In the genomic region with DNA sequence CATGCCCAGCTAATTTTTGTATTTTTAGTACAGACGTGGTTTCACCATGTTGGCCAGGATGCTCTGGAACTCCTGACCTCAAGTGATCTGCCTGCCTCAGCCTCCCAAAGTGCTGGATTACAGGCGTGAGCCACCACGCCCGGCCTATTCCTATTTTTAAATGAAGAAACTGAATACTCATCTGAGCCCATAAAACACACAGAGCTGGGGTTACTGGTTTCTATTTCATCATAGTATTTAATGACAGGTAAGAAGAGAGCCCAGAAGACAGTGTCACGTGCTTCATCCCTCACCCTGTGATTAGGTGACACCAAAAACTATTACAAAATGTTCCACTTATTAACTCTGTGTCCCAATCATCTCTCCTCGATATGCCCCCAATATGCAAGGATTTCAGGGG, we compare ENCODE assay signal across 8 cellular contexts.
"Had no signal": no experiment of that assay in that cellular context is flagged by ENCODE, and none has a peak within 500 bp of the region (broad histone marks: within the 10 kb centered on the region; RNA-seq: fewer than 3 reads in every experiment).

No MANE protein-coding gene starts in this region.

- H3K9me3 ChIP-seq: HAP-1 had no signal

- H3K36me3 ChIP-seq: HAP-1 had no signal

- ATAC-seq: GM23338, HCT116 had no signal

- H3K4me3 ChIP-seq: GM23248, GM23338, HAP-1 had no signal

- DNase-seq: GM23248, GOT3, H7, H9, HFFc6 had no signal

- H3K27ac ChIP-seq: GM23248 had no signal

- H3K4me1 ChIP-seq: HAP-1 had no signal
